ENCODE assay signal across 12 cellular contexts in genomic region chr20:48636301-48636700, GRCh38.
"Had no signal": no experiment of that assay in that cellular context is flagged by ENCODE, and none has a peak within 500 bp of the region (broad histone marks: within the 10 kb centered on the region; RNA-seq: fewer than 3 reads in every experiment).

No MANE protein-coding gene starts in this region.

- H3K4me3 ChIP-seq: esophagus squamous epithelium, mucosa of descending colon, smooth muscle cell, testis had no signal

- H3K4me1 ChIP-seq: esophagus squamous epithelium, testis had no signal

- H3K27ac ChIP-seq: brain microvascular endothelial cell, esophagus squamous epithelium, testis had no signal

- H3K27me3 Mint-ChIP-seq: activated T-helper 17 cell treated with anti-CD3 and anti-CD28 coated beads, Interleukin-2, amount 50 U/mL, for 72 hours; naive thymus-derived CD8-positive, alpha-beta T cell; progenitor cell of endocrine pancreas; stimulated activated memory B cell treated with anti-CD40 and anti-IgM and Interleukin-4, amounts not matched to agents 10 μg/mL and 1 μg/mL and 100 μg/mL, for 72 hours had no signal

- H3K9me3 Mint-ChIP-seq: activated naive CD4-positive, alpha-beta T cell treated with anti-CD3 and anti-CD28 coated beads for 36 hours; activated T-helper 17 cell treated with anti-CD3 and anti-CD28 coated beads, Interleukin-2, amount 50 U/mL, for 72 hours; naive thymus-derived CD8-positive, alpha-beta T cell; stimulated activated memory B cell treated with anti-CD40 and anti-IgM and Interleukin-4, amounts not matched to agents 10 μg/mL and 1 μg/mL and 100 μg/mL, for 72 hours had no signal

- H3K4me3 Mint-ChIP-seq: activated naive CD4-positive, alpha-beta T cell treated with anti-CD3 and anti-CD28 coated beads for 36 hours; activated T-helper 17 cell treated with anti-CD3 and anti-CD28 coated beads, Interleukin-2, amount 50 U/mL, for 72 hours; naive thymus-derived CD8-positive, alpha-beta T cell; stimulated activated memory B cell treated with anti-CD40 and anti-IgM and Interleukin-4, amounts not matched to agents 10 μg/mL and 1 μg/mL and 100 μg/mL, for 72 hours had no signal

- H3K9me3 ChIP-seq: esophagus squamous epithelium, mucosa of descending colon, testis had no signal

- H3K4me1 Mint-ChIP-seq: stimulated activated memory B cell treated with anti-CD40 and anti-IgM and Interleukin-4, amounts not matched to agents 10 μg/mL and 1 μg/mL and 100 μg/mL, for 72 hours had no signal

- H3K4me2 ChIP-seq: smooth muscle cell had no signal

- DNase-seq: amniotic stem cell, cerebellar nuclear complex, esophagus squamous epithelium had no signal

- H3K27ac Mint-ChIP-seq: progenitor cell of endocrine pancreas had no signal

- H3K27me3 ChIP-seq: brain microvascular endothelial cell, esophagus squamous epithelium, testis had no signal
